In genomic region chr6:128478230-128479047, GRCh38 we compare ENCODE assay signal across 10 cellular contexts.
DNase-seq lines count a peak whose midpoint lies in the region; ATAC-seq lines count a peak whose summit lies in the region.
"Had no signal": no experiment of that assay in that cellular context is flagged by ENCODE, and none has a peak within 500 bp of the region (broad histone marks: within the 10 kb centered on the region; RNA-seq: fewer than 3 reads in every experiment).

No MANE protein-coding gene starts in this region.

- no peak overlapping the region for H3K27ac Mint-ChIP-seq in central memory CD8-positive, alpha-beta T cell (ENCODE audit: low read depth)

- H3K9me3 Mint-ChIP-seq in central memory CD8-positive, alpha-beta T cell = no peaks in the 10 kb centered on the region

- peaks cover 12% of the 10 kb centered on the region for H3K79me2 ChIP-seq in ACC112 (ENCODE audit: control insufficient read depth, insufficient read depth, low read length, unreplicated experiment)

- H3K27me3 Mint-ChIP-seq in central memory CD8-positive, alpha-beta T cell = no peaks in the 10 kb centered on the region

- H3K4me1 ChIP-seq in ACC112 (ENCODE audit: control insufficient read depth, insufficient read depth, low read length, unreplicated experiment) (peaks cover 27% of the 10 kb centered on the region), muscle layer of duodenum (ENCODE audit: control insufficient read depth in 1 of 2, insufficient read depth in 2 of 2, low read length in 2 of 2) (no peaks in the 10 kb centered on the region)

- H3K4me1 Mint-ChIP-seq in central memory CD8-positive, alpha-beta T cell = peaks cover 5% of the 10 kb centered on the region

- H3K36me3 Mint-ChIP-seq in central memory CD8-positive, alpha-beta T cell (ENCODE audit: insufficient read depth) = peaks cover 1% of the 10 kb centered on the region

- no peak for DNase-seq in central memory CD8-positive, alpha-beta T cell (ENCODE audit: low spot score in 2 of 2)
- no peak for DNase-seq in effector CD4-positive, alpha-beta T cell
- no peak for DNase-seq in activated effector memory CD4-positive, alpha-beta T cell treated with Interleukin-2 at 50 U/mL for 16 hours
- no peak for DNase-seq in EL
- DNase-seq: activated CD8-positive, alpha-beta memory T cell treated with anti-CD3 and anti-CD28 coated beads for 24 hours; Peyer's patch had no signal

- no peak overlapping the region for H2AFZ ChIP-seq in ACC112 (ENCODE audit: low read length, unreplicated experiment)

- H3K9me3 ChIP-seq in muscle layer of duodenum (ENCODE audit: control insufficient read depth in 1 of 2, low read length in 2 of 2) = no peaks in the 10 kb centered on the region
- H3K9me3 ChIP-seq: Peyer's patch had no signal

- no peaks in the 10 kb centered on the region for H3K27me3 ChIP-seq in ACC112 (ENCODE audit: insufficient read depth, low read length)
- no peaks in the 10 kb centered on the region for H3K27me3 ChIP-seq in muscle layer of duodenum (ENCODE audit: low read depth, low read length)
- H3K27me3 ChIP-seq: Peyer's patch had no signal

- H3K27ac ChIP-seq in ACC112 (ENCODE audit: low read depth, low read length) (no peak overlapping the region), muscle layer of duodenum (ENCODE audit: low read length) (no peak overlapping the region)

- ATAC-seq in GM18867 (IDR thresholded peaks at IDR 0.05; ENCODE audit: unreplicated experiment) (peak; percentile 54), HG03565 (IDR thresholded peaks at IDR 0.05; ENCODE audit: unreplicated experiment) (no peak)
- no peak for ATAC-seq in central memory CD8-positive, alpha-beta T cell (replicated peaks; ENCODE audit: extremely low read depth, poor library complexity, severe bottlenecking)

- H3K4me3 ChIP-seq in ACC112 (ENCODE audit: low read depth, low read length) (peak overlapping the region; percentile 26), muscle layer of duodenum (ENCODE audit: low read depth in 1 of 2, low read length in 2 of 2) (peak overlapping the region; percentile 48 to 49)

- no peaks in the 10 kb centered on the region for H3K36me3 ChIP-seq in ACC112 (ENCODE audit: insufficient read depth, low read length)
- no peaks in the 10 kb centered on the region for H3K36me3 ChIP-seq in muscle layer of duodenum (ENCODE audit: control insufficient read depth in 1 of 2, insufficient read depth in 2 of 2, low read length in 2 of 2)
- H3K36me3 ChIP-seq: Peyer's patch had no signal

- H3K4me3 Mint-ChIP-seq in central memory CD8-positive, alpha-beta T cell = peak overlapping the region; percentile 59
